ENCODE assay signal across 9 cellular contexts in the genomic region with DNA sequence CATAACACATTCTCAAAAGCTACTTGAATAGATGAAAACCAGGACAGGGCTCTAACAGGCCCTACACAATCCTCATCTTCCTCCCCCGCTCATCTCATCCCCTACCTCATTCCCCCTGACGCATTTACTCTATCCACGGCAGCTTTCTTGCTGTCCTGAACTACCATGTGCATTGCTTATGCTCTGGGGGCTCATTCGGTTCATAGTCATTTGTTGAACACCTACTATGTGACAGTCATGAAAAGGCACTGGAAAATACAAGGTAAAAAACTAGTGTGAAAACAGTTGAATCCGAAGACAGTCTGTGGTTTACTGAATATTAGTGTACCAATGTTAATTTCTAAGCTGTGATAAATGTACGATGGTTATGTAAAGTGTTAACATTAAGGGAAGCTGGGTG. TPM values are rescaled to one million over a fixed set of nuclear protein-coding genes. Genes with fewer than 3 reads are reported as not detected.
A peak's percentile ranks its signal among the peaks of the same experiment; 100 is the strongest.
DNase-seq lines count a peak whose midpoint lies in the region; ATAC-seq, FAIRE-seq and TF ChIP-seq lines count a peak whose summit lies in the region.
"Had no signal": no experiment of that assay in that cellular context is flagged by ENCODE, and none has a peak within 500 bp of the region (broad histone marks: within the 10 kb centered on the region; RNA-seq: fewer than 3 reads in every experiment).

No MANE protein-coding gene starts in this region.

- no peak for DNase-seq in activated CD4-positive, alpha-beta T cell treated with anti-CD3 and anti-CD28 coated beads, Interleukin-2, amount 10 ng/mL, durations not matched to agents 24 days and 14 days
- no peak for DNase-seq in activated CD4-positive, alpha-beta T cell treated with anti-CD3 and anti-CD28 coated beads for 1 hour
- DNase-seq in activated naive CD4-positive, alpha-beta T cell treated with anti-CD3 and anti-CD28 coated beads, Interleukin-2, amount 50 U/mL, for 72 hours (ENCODE audit: low spot score in 2 of 2): no peak
- DNase-seq in keratinocyte (ENCODE audit: low read depth, low spot score): no peak
- no peak for DNase-seq in mesenteric fat pad (ENCODE audit: low spot score)
- no peak for DNase-seq in mucosa of descending colon
- DNase-seq: NCI-H526 treated with DMSO at 0.1 percent for 48 hours had no signal

- H3K27ac ChIP-seq in keratinocyte (ENCODE audit: control insufficient read depth, insufficient read depth, low read length) (peak overlapping the region; percentile 62), stomach smooth muscle (ENCODE audit: low read length) (no peak overlapping the region)

- H3K4me1 ChIP-seq in keratinocyte (ENCODE audit: control insufficient read depth, extremely low read depth, insufficient read depth, low read length) (peaks cover 28% of the 10 kb centered on the region), stomach smooth muscle (ENCODE audit: control insufficient read depth, insufficient read depth, low read length) (peaks cover 21% of the 10 kb centered on the region), mucosa of descending colon (ENCODE audit: low read depth) (peaks cover 27% of the 10 kb centered on the region)

- H4K20me1 ChIP-seq in keratinocyte (ENCODE audit: control insufficient read depth, extremely low read depth, insufficient read depth, low read length): no peaks in the 10 kb centered on the region

- H3K4me3 ChIP-seq in keratinocyte (ENCODE audit: control insufficient read depth in 2 of 3, extremely low read depth in 1 of 3, insufficient read depth in 2 of 3, low read depth in 1 of 3, low read length in 3 of 3) (peak overlapping the region; percentile 73 to 80 (median 77)), stomach smooth muscle (ENCODE audit: low read length in 2 of 2) (peak overlapping the region; percentile 99 to 100), mucosa of descending colon (no peak overlapping the region)

- peak overlapping the region; percentile 66 for H3K4me2 ChIP-seq in keratinocyte (ENCODE audit: control insufficient read depth, extremely low read depth, insufficient read depth, low read depth, low read length)

- H3K9ac ChIP-seq in keratinocyte (ENCODE audit: control insufficient read depth, extremely low read depth, insufficient read depth, low read length) (peak overlapping the region; percentile 82), stomach smooth muscle (ENCODE audit: low read length in 2 of 2) (peak overlapping the region in 1 of 2 donors; percentile 84)

- H3K4me1 Mint-ChIP-seq in activated CD4-positive, alpha-beta T cell treated with anti-CD3 and anti-CD28 coated beads, Interleukin-2, amount 10 ng/mL, durations not matched to agents 24 days and 14 days: peaks cover 30% of the 10 kb centered on the region

- no peaks in the 10 kb centered on the region for H3K9me3 Mint-ChIP-seq in activated CD4-positive, alpha-beta T cell treated with anti-CD3 and anti-CD28 coated beads, Interleukin-2, amount 10 ng/mL, durations not matched to agents 24 days and 14 days
- peaks cover 0 to 4% of the 10 kb centered on the region in 2 donors for H3K9me3 Mint-ChIP-seq in activated naive CD4-positive, alpha-beta T cell treated with anti-CD3 and anti-CD28 coated beads, Interleukin-2, amount 50 U/mL, for 72 hours

- H3K9me1 ChIP-seq in keratinocyte (ENCODE audit: control insufficient read depth, extremely low read depth, insufficient read depth, low read length): no peaks in the 10 kb centered on the region

- H3K36me3 Mint-ChIP-seq in activated CD4-positive, alpha-beta T cell treated with anti-CD3 and anti-CD28 coated beads, Interleukin-2, amount 10 ng/mL, durations not matched to agents 24 days and 14 days (ENCODE audit: low read depth): peaks cover 21% of the 10 kb centered on the region
- H3K36me3 Mint-ChIP-seq in activated naive CD4-positive, alpha-beta T cell treated with anti-CD3 and anti-CD28 coated beads, Interleukin-2, amount 50 U/mL, for 72 hours: peaks cover 4 to 14% of the 10 kb centered on the region in 2 donors

- H3K27me3 ChIP-seq in keratinocyte (ENCODE audit: control insufficient read depth, extremely low read depth, insufficient read depth, low read length) (no peaks in the 10 kb centered on the region), stomach smooth muscle (ENCODE audit: control insufficient read depth in 1 of 2, insufficient read depth in 2 of 2, low read length in 2 of 2) (no peaks in the 10 kb centered on the region)

- H2AFZ ChIP-seq in keratinocyte (ENCODE audit: control insufficient read depth, low read length): no peak overlapping the region

- H3K9me3 ChIP-seq in keratinocyte (ENCODE audit: control insufficient read depth, low read depth, low read length) (no peaks in the 10 kb centered on the region), stomach smooth muscle (ENCODE audit: control insufficient read depth in 2 of 2, low read length in 2 of 2) (no peaks in the 10 kb centered on the region), mucosa of descending colon (no peaks in the 10 kb centered on the region)

- H3K79me2 ChIP-seq in keratinocyte (ENCODE audit: control insufficient read depth, insufficient read depth, low read length): peaks cover 44% of the 10 kb centered on the region

- ATAC-seq in activated naive CD4-positive, alpha-beta T cell treated with anti-CD3 and anti-CD28 coated beads, Interleukin-2, amount 50 U/mL, for 72 hours: no peak
- no peak for ATAC-seq in mucosa of descending colon
- no peak for ATAC-seq in GM18909 (IDR thresholded peaks at IDR 0.05; ENCODE audit: poor library complexity, unreplicated experiment)

- TF ChIP-seq CTCF in keratinocyte (optimal IDR thresholded peaks at IDR 0.05 in 1 of 3, IDR thresholded peaks at IDR 0.05 in 1 of 3, conservative IDR thresholded peaks at IDR 0.05 in 1 of 3; ENCODE audit: extremely low read depth in 1 of 3, insufficient read depth in 2 of 3, low read length in 3 of 3): no peak
- no peak for TF ChIP-seq CTCF in mucosa of descending colon (IDR thresholded peaks at IDR 0.05)

- peaks cover 0 to 4% of the 10 kb centered on the region in 2 experiments for H3K36me3 ChIP-seq in keratinocyte (ENCODE audit: control insufficient read depth in 2 of 2, extremely low read depth in 1 of 2, insufficient read depth in 2 of 2, low read length in 2 of 2)
- H3K36me3 ChIP-seq in stomach smooth muscle (ENCODE audit: control insufficient read depth in 2 of 2, insufficient read depth in 2 of 2, low read length in 2 of 2): no peaks in the 10 kb centered on the region
- H3K36me3 ChIP-seq in mucosa of descending colon (ENCODE audit: low read depth): no peaks in the 10 kb centered on the region

- dilution Hi-C loops in keratinocyte (cut with MboI; ENCODE audit: extremely low pct_ligation_motif_present, low sequenced_read_pairs): no loop called here

- H3K27me3 Mint-ChIP-seq in activated CD4-positive, alpha-beta T cell treated with anti-CD3 and anti-CD28 coated beads, Interleukin-2, amount 10 ng/mL, durations not matched to agents 24 days and 14 days: no peaks in the 10 kb centered on the region

- FAIRE-seq in keratinocyte (lab: Jason Lieb, UNC): no peak

- intact Hi-C loops in activated CD4-positive, alpha-beta T cell treated with anti-CD3 and anti-CD28 coated beads, Interleukin-2, amount 10 ng/mL, durations not matched to agents 24 days and 14 days (cut with micrococcal nuclease): loop anchor here (1.0 to 5.0 kb wide), 6 partner anchors 142 to 765 kb away; partner anchors contain the start of genes ADI1, RNASEH1 and RPS7
- intact Hi-C loops in mucosa of descending colon (cut with DNase I, micrococcal nuclease): no loop called here

- H3K4me3 Mint-ChIP-seq in activated CD4-positive, alpha-beta T cell treated with anti-CD3 and anti-CD28 coated beads, Interleukin-2, amount 10 ng/mL, durations not matched to agents 24 days and 14 days: peak overlapping the region; percentile 99

- peak overlapping the region; percentile 98 for H3K27ac Mint-ChIP-seq in activated CD4-positive, alpha-beta T cell treated with anti-CD3 and anti-CD28 coated beads, Interleukin-2, amount 10 ng/mL, durations not matched to agents 24 days and 14 days
- peak overlapping the region; percentile 97 to 98 for H3K27ac Mint-ChIP-seq in activated naive CD4-positive, alpha-beta T cell treated with anti-CD3 and anti-CD28 coated beads, Interleukin-2, amount 50 U/mL, for 72 hours

RNA-seq across cellular contexts. Expression of gene EIPR1, which starts 0.8 kb away (rescaled TPM):
- total RNA-seq in activated CD4-positive, alpha-beta T cell treated with anti-CD3 and anti-CD28 coated beads, Interleukin-2, amount 10 ng/mL, durations not matched to agents 24 days and 14 days: 47.6 and 52.1 TPM in 2 replicates
- 10 to 100 TPM; 28.0 to 43.6 TPM for total RNA-seq in activated naive CD4-positive, alpha-beta T cell treated with anti-CD3 and anti-CD28 coated beads, Interleukin-2, amount 50 U/mL, for 72 hours
- 44.3 to 56.2 TPM (median 49.3 TPM) in 3 replicates for polyA plus RNA-seq in keratinocyte
- polyA plus RNA-seq in keratinocyte (2011; ENCODE audit: low read depth): 8.8 TPM
- 41.2 and 55.7 TPM in 2 replicates for polyA plus RNA-seq in keratinocyte (2011; cell fraction: cytosol; rRNA removed)
- polyA plus RNA-seq in keratinocyte (2011; cell fraction: nucleus; rRNA removed): 26.0 and 32.1 TPM in 2 replicates
- 18.3 and 34.2 TPM in 2 replicates for polyA plus RNA-seq in keratinocyte (2012; ENCODE audit: low replicate concordance)
- polyA minus RNA-seq in keratinocyte: 44.0 to 50.6 TPM (median 46.6 TPM) in 3 replicates
- 44.3 TPM for polyA minus RNA-seq in keratinocyte (2011; cell fraction: cytosol; rRNA and poly(A)+ RNA removed)
- polyA minus RNA-seq in keratinocyte (2011; cell fraction: nucleus; rRNA and poly(A)+ RNA removed): 12.9 and 25.4 TPM in 2 replicates
- total RNA-seq in mesenteric fat pad: 16.3 TPM
- 10 to 100 TPM; 15.9 to 27.1 (median 25.0) TPM for total RNA-seq in mucosa of descending colon

RNA-seq across cellular contexts. Expression of gene TRAPPC12, which starts 2.7 kb away (rescaled TPM):
- total RNA-seq in activated CD4-positive, alpha-beta T cell treated with anti-CD3 and anti-CD28 coated beads, Interleukin-2, amount 10 ng/mL, durations not matched to agents 24 days and 14 days: 87.8 and 91.7 TPM in 2 replicates
- total RNA-seq in activated naive CD4-positive, alpha-beta T cell treated with anti-CD3 and anti-CD28 coated beads, Interleukin-2, amount 50 U/mL, for 72 hours: 10 to 100 TPM; 53.9 to 71.4 TPM
- polyA plus RNA-seq in keratinocyte: 41.4 to 53.6 TPM (median 44.2 TPM) in 3 replicates
- polyA plus RNA-seq in keratinocyte (2011; ENCODE audit: low read depth): 39.9 TPM
- 26.3 and 32.6 TPM in 2 replicates for polyA plus RNA-seq in keratinocyte (2011; cell fraction: cytosol; rRNA removed)
- polyA plus RNA-seq in keratinocyte (2011; cell fraction: nucleus; rRNA removed): 91.2 and 111 TPM in 2 replicates
- 49.9 and 63.4 TPM in 2 replicates for polyA plus RNA-seq in keratinocyte (2012; ENCODE audit: low replicate concordance)
- 67.3 to 144 TPM (median 95.0 TPM) in 3 replicates for polyA minus RNA-seq in keratinocyte
- 48.0 TPM for polyA minus RNA-seq in keratinocyte (2011; cell fraction: cytosol; rRNA and poly(A)+ RNA removed)
- 59.8 and 73.9 TPM in 2 replicates for polyA minus RNA-seq in keratinocyte (2011; cell fraction: nucleus; rRNA and poly(A)+ RNA removed)
- total RNA-seq in mesenteric fat pad: 78.9 TPM
- 100 to 1,000 TPM in 1 of 3 donors, 10 to 100 TPM in 2; 76.9 to 102 (median 97.8) TPM for total RNA-seq in mucosa of descending colon
